11 cellular contexts compared by ENCODE assay signal in the genomic region with DNA sequence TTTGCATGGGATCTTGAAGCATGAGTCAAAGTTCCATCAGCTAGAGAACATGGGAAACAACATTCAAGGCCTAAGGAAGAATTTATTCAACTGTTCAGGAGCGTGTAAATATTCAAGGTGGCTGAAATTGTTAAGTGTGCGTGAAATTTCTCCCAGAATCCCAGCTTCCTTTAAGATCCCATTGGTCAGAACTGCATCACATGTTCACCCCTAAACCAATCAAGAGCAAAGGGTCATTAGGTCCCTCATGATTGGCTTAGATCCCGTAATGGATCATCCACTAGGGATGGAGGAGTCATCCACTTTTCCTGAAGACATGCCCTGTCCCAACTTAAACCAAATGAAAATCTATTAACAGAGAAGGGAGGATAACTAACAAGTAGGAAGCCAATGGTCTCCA.
"Had no signal": no experiment of that assay in that cellular context is flagged by ENCODE, and none has a peak within 500 bp of the region (broad histone marks: within the 10 kb centered on the region; RNA-seq: fewer than 3 reads in every experiment).

No MANE protein-coding gene starts in this region.

- H3K9me3 ChIP-seq: HAP-1 had no signal

- H3K4me2 ChIP-seq: GM23338 had no signal

- H3K4me3 ChIP-seq: GM23248, GM23338, HAP-1 had no signal

- H3K36me3 ChIP-seq: HAP-1 had no signal

- H3K27ac ChIP-seq: GM23248 had no signal

- H2AFZ ChIP-seq: GM23248, GM23338 had no signal

- H3K9ac ChIP-seq: GM23248 had no signal

- FAIRE-seq: H1, H54 had no signal

- DNase-seq: GM23248, GOT3, H7, H9, HCEC 1CT, HFFc6 had no signal

- ATAC-seq: GM23338, HCT116 had no signal

- H3K4me1 ChIP-seq: HAP-1 had no signal
